Comparison of ENCODE assay signal across 8 cellular contexts in the genomic region with DNA sequence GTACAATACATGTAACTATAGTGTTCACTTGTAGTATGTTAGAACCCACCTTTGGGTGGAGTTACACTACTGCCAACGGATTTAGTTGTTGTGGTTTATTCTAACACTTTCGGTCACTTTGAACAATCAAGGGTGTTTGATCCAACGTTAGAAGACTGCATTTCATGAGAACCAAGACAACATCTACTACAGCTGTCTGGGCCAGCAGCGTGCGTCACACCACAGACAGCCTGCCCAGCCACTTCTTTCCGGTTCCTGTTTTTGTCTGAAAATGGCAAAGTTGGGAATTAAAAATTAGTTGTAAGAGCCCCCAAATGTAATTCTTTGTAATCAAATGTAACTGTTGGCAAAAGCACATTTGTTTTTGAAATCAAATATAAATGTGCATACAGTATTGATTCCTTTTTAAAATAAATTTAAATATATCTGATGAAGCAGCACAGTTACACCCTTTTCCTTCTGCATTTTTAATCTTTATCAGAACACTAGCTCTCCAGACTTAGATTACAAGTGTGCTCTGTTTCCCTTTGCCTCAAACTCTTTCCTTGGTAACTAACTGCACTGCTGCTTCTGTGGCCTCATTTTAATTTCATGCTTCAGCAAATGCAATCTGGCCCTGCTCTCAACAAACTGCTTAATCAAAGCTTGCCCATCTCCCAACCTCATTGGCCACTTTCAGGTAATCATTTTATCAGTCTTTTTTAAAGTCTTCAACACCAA.
A peak's percentile ranks its signal among the peaks of the same experiment; 100 is the strongest.
DNase-seq lines count a peak whose midpoint lies in the region; ATAC-seq and TF ChIP-seq lines count a peak whose summit lies in the region.

No MANE protein-coding gene starts in this region.

- H3K4me1 Mint-ChIP-seq in activated naive CD8-positive, alpha-beta T cell treated with anti-CD3 and anti-CD28 coated beads for 36 hours, result peaks cover 52% of the 10 kb centered on the region
- H3K4me1 Mint-ChIP-seq in endothelial cell (ENCODE audit: unreplicated experiment), result peaks cover 14% of the 10 kb centered on the region

- TF ChIP-seq CTCF in SU-DHL-6 (IDR thresholded peaks at IDR 0.05; ENCODE audit: insufficient read depth, low read length, poor library complexity, severe bottlenecking) (no peak), endothelial cell (IDR thresholded peaks at IDR 0.05; ENCODE audit: unreplicated experiment) (no peak)

- 0 out of 2 replicates have a peak overlapping the region, but pooled peaks have one; percentile 1 for H3K9ac ChIP-seq in SU-DHL-6 (ENCODE audit: low read length)

- peak overlapping the region; percentile 88 for H3K27ac Mint-ChIP-seq in activated naive CD8-positive, alpha-beta T cell treated with anti-CD3 and anti-CD28 coated beads for 36 hours
- H3K27ac Mint-ChIP-seq in endothelial cell (ENCODE audit: unreplicated experiment), result no peak overlapping the region

- intact Hi-C loops in aorta (cut with DNase I), result no loop called here

- ATAC-seq in GM18505 (IDR thresholded peaks at IDR 0.05; ENCODE audit: unreplicated experiment), result peak; percentile 95
- peak; percentile 91 for ATAC-seq in HG02885 (IDR thresholded peaks at IDR 0.05; ENCODE audit: poor library complexity, unreplicated experiment)
- ATAC-seq in aorta (ENCODE audit: low FRiP score), result peak; percentile 46

- no peaks in the 10 kb centered on the region for H3F3A ChIP-seq in SU-DHL-6 (ENCODE audit: insufficient read depth)

- H3K9me2 ChIP-seq in SU-DHL-6 (replicated peaks; ENCODE audit: insufficient read depth, low read length), result no peaks in the 10 kb centered on the region

- H3K4me3 ChIP-seq in SU-DHL-6 (ENCODE audit: insufficient read depth, low read length, poor library complexity, severe bottlenecking) (no peak overlapping the region), neuron (ENCODE audit: low read length) (no peak overlapping the region), aorta (ENCODE audit: low read length in 2 of 2) (no peak overlapping the region)

- H3K36me3 Mint-ChIP-seq in activated naive CD8-positive, alpha-beta T cell treated with anti-CD3 and anti-CD28 coated beads for 36 hours, result peaks cover 33% of the 10 kb centered on the region
- no peaks in the 10 kb centered on the region for H3K36me3 Mint-ChIP-seq in endothelial cell (ENCODE audit: low read depth, unreplicated experiment)

- H3K4me2 ChIP-seq in SU-DHL-6 (ENCODE audit: low read depth, low read length, poor library complexity, severe bottlenecking), result peak overlapping the region; percentile 40

- no peaks in the 10 kb centered on the region for H3K79me2 ChIP-seq in SU-DHL-6 (ENCODE audit: insufficient read depth, low read length)

- H3K27ac ChIP-seq in SU-DHL-6 (ENCODE audit: low read depth, low read length) (peak overlapping the region; percentile 25), aorta (ENCODE audit: low read depth in 1 of 2, low read length in 2 of 2) (no peak overlapping the region)

- no peak overlapping the region for H3K4me3 Mint-ChIP-seq in activated naive CD8-positive, alpha-beta T cell treated with anti-CD3 and anti-CD28 coated beads for 36 hours
- no peak overlapping the region for H3K4me3 Mint-ChIP-seq in endothelial cell (ENCODE audit: unreplicated experiment)

- no peaks in the 10 kb centered on the region for H3K27me3 Mint-ChIP-seq in activated naive CD8-positive, alpha-beta T cell treated with anti-CD3 and anti-CD28 coated beads for 36 hours
- no peaks in the 10 kb centered on the region for H3K27me3 Mint-ChIP-seq in endothelial cell (ENCODE audit: unreplicated experiment)

- 23 to 29% methylated on average over 6 of the region's 6 CpGs for WGBS in aorta, 2 donors

- no peak for TF ChIP-seq POLR2A in GM18505 (IDR thresholded peaks at IDR 0.05; ENCODE audit: borderline replicate concordance, extremely low read depth, insufficient read depth, insufficient read length)

- H4K20me1 ChIP-seq in SU-DHL-6 (ENCODE audit: low read depth, low read length), result no peaks in the 10 kb centered on the region

- H3K4me1 ChIP-seq in neuron (ENCODE audit: insufficient read depth, low read length), result peaks cover 10% of the 10 kb centered on the region
- H3K4me1 ChIP-seq in aorta (ENCODE audit: control insufficient read depth in 1 of 2, insufficient read depth in 2 of 2, low read length in 2 of 2), result no peaks in the 10 kb centered on the region

- H3K27me3 ChIP-seq in SU-DHL-6 (ENCODE audit: low read length), result no peaks in the 10 kb centered on the region
- no peaks in the 10 kb centered on the region for H3K27me3 ChIP-seq in neuron (ENCODE audit: insufficient read depth, low read length)
- no peaks in the 10 kb centered on the region for H3K27me3 ChIP-seq in aorta (ENCODE audit: control insufficient read depth in 1 of 2, insufficient read depth in 2 of 2, low read length in 1 of 2)

- H3K36me3 ChIP-seq in SU-DHL-6 (ENCODE audit: low read length) (no peaks in the 10 kb centered on the region), neuron (ENCODE audit: insufficient read depth, low read length) (no peaks in the 10 kb centered on the region), aorta (ENCODE audit: control insufficient read depth in 1 of 2, insufficient read depth in 2 of 2, low read length in 1 of 2) (no peaks in the 10 kb centered on the region)

- DNase-seq in activated naive CD8-positive, alpha-beta T cell treated with anti-CD3 and anti-CD28 coated beads for 36 hours, result peak; percentile 63
- DNase-seq in aorta, result peak in 1 of 2 donors; percentile 81
- DNase-seq in GM19238 (ENCODE audit: insufficient read length, low spot score), result no peak
- DNase-seq in endothelial cell (ENCODE audit: low spot score), result no peak

- H3K9me3 Mint-ChIP-seq in activated naive CD8-positive, alpha-beta T cell treated with anti-CD3 and anti-CD28 coated beads for 36 hours, result peaks cover 17% of the 10 kb centered on the region
- H3K9me3 Mint-ChIP-seq in endothelial cell (ENCODE audit: unreplicated experiment), result no peaks in the 10 kb centered on the region

- peak overlapping the region; percentile 68 for H2AFZ ChIP-seq in SU-DHL-6 (ENCODE audit: low read depth, low read length, severe bottlenecking)
- peak overlapping the region; percentile 39 for H2AFZ ChIP-seq in neuron (ENCODE audit: low read depth, low read length)

- H3K9me3 ChIP-seq in SU-DHL-6 (ENCODE audit: insufficient read depth, low read length) (no peaks in the 10 kb centered on the region), neuron (ENCODE audit: low read length) (no peaks in the 10 kb centered on the region), aorta (ENCODE audit: control insufficient read depth, low read length) (no peaks in the 10 kb centered on the region)
